19 cellular contexts compared by ENCODE assay signal in genomic region chr4:3791256-3791655, GRCh38. TPM values are rescaled to one million over a fixed set of nuclear protein-coding genes. Genes with fewer than 3 reads are reported as not detected.
"Had no signal": no experiment of that assay in that cellular context is flagged by ENCODE, and none has a peak within 500 bp of the region (broad histone marks: within the 10 kb centered on the region; RNA-seq: fewer than 3 reads in every experiment).

No MANE protein-coding gene starts in this region.

- H3K4me2 ChIP-seq: smooth muscle cell had no signal

- H2AFZ ChIP-seq: parathyroid adenoma had no signal

- H3K27ac ChIP-seq: ovary, parathyroid adenoma, psoas muscle, skin epidermis, spleen, suprapubic skin, testis, tibial artery, transverse colon, upper lobe of right lung, uterus had no signal

- DNase-seq: occipital lobe; spleen; stimulated activated naive CD4-positive, alpha-beta T cell; stimulated activated naive CD8-positive, alpha-beta T cell treated with anti-CD3 and anti-CD28 coated beads, Interleukin-15, amount 100 ng/mL, for 72 hours; tibial artery; upper lobe of right lung; uterus had no signal

- H3K27me3 ChIP-seq: ovary, testis, transverse colon, uterus had no signal

- H3K36me3 ChIP-seq: ovary, spleen, suprapubic skin, tibial artery, transverse colon, upper lobe of right lung, uterus had no signal

- H3K4me3 ChIP-seq: ovary, psoas muscle, skin epidermis, smooth muscle cell, spleen, suprapubic skin, testis, tibial artery, transverse colon, upper lobe of right lung, uterus had no signal

- H3K9me3 ChIP-seq: ovary, testis, uterus had no signal

- H3K79me2 ChIP-seq: parathyroid adenoma had no signal

- H3K9ac ChIP-seq: parathyroid adenoma had no signal

- H3K4me1 ChIP-seq: parathyroid adenoma, psoas muscle, spleen, suprapubic skin, testis, transverse colon, upper lobe of right lung, uterus had no signal

- ATAC-seq: naive thymus-derived CD8-positive, alpha-beta T cell; natural killer cell treated with Interleukin-12 subunit alpha and Interleukin-12 subunit beta and Interleukin-15 and Interleukin-18, amount 100 ng/mL, for 72 hours; psoas muscle; stimulated activated memory B cell treated with anti-CD40 and anti-IgM and Interleukin-4, amounts not matched to agents 10 μg/mL and 1 μg/mL and 100 μg/mL, for 72 hours; stimulated activated naive CD8-positive, alpha-beta T cell treated with anti-CD3 and anti-CD28 coated beads, Interleukin-15, amount 100 ng/mL, for 72 hours; stimulated activated naive CD8-positive, alpha-beta T cell treated with anti-CD3 and anti-CD28 coated beads, Interleukin-15, Interleukin-2, amounts not matched to agents 100 U/mL and 50 U/mL, for 24 hours had no signal

RNA-seq across cellular contexts. Expression of gene ADRA2C, which starts 25.1 kb away (rescaled TPM):
- total RNA-seq: naive thymus-derived CD8-positive, alpha-beta T cell; natural killer cell treated with Interleukin-12 subunit alpha and Interleukin-12 subunit beta and Interleukin-15 and Interleukin-18, amount 100 ng/mL, for 72 hours had no signal
- polyA plus RNA-seq: naive thymus-derived CD8-positive, alpha-beta T cell had no signal
